17 cellular contexts compared by ENCODE assay signal in the genomic region with DNA sequence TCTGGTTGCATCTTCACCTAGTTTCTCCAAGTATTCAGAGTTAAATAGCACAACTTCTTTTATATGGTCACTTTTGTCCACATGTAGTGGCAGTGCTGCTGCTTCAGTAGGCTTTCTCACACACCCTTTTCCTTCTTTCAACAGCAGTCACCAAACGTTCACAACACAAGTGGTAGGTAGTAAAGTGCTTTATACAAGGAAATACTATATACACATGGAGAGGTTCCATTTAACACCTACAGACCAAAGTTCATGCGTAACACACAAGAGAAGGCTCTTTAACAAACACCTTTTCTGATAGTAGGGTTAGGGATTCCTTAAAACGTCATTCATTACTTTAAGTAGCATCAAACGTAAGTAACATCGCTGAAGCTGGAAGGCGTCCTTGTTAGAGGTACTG.
DNase-seq lines count a peak whose midpoint lies in the region; ATAC-seq, FAIRE-seq and TF ChIP-seq lines count a peak whose summit lies in the region.
"Had no signal": no experiment of that assay in that cellular context is flagged by ENCODE, and none has a peak within 500 bp of the region (broad histone marks: within the 10 kb centered on the region; RNA-seq: fewer than 3 reads in every experiment).

No MANE protein-coding gene starts in this region.

- H2AFZ ChIP-seq in PC-9 = no peak overlapping the region
- H2AFZ ChIP-seq: GM23248 had no signal

- no TSS peak for BruUV-seq in PC-9 (replicated peaks; lab: Mats Ljungman, UMichigan)

- H3K27ac ChIP-seq in A549 = peak overlapping the region in 1 of 2 experiments; percentile 68; a peak in 3 of 6 replicates
- H3K27ac ChIP-seq in PC-9 = peak overlapping the region; percentile 25; the same call in 1 of the 2 replicates
- H3K27ac ChIP-seq in small intestine (ENCODE audit: low read depth in 1 of 2, low read length in 1 of 2) = peak overlapping the region in 1 of 2 donors; percentile 39
- H3K27ac ChIP-seq: 22Rv1, BLaER1, GM23248 had no signal

- H4K20me1 ChIP-seq in PC-9 (ENCODE audit: insufficient read depth) = no peaks in the 10 kb centered on the region
- H4K20me1 ChIP-seq: BLaER1 had no signal

- H3K4me2 ChIP-seq in A549 = no peak overlapping the region
- no peak overlapping the region for H3K4me2 ChIP-seq in PC-9
- H3K4me2 ChIP-seq: BLaER1 had no signal

- no peaks in the 10 kb centered on the region for H3K9me2 ChIP-seq in PC-9 (ENCODE audit: insufficient read depth)

- H3K9me3 ChIP-seq in A549 = no peaks in the 10 kb centered on the region; the same call in 2 of the 3 replicates
- no peaks in the 10 kb centered on the region for H3K9me3 ChIP-seq in PC-9 (ENCODE audit: insufficient read depth, low read depth)
- no peaks in the 10 kb centered on the region for H3K9me3 ChIP-seq in small intestine (ENCODE audit: control insufficient read depth, low read depth)
- H3K9me3 ChIP-seq: BLaER1, HAP-1 had no signal

- ATAC-seq in A549 (no peak), left colon (peak; percentile 99), SK-N-SH treated with all-trans-retinoic acid at 6 μM for 48 hours (no peak)
- ATAC-seq: CD8-positive, alpha-beta T cell; HepG2 had no signal

- no peak for TF ChIP-seq CTCF in A549 (IDR thresholded peaks at IDR 0.05)
- TF ChIP-seq CTCF in PC-9 (conservative IDR thresholded peaks at IDR 0.05) = no peak

- intact Hi-C loops in PC-9 (cut with micrococcal nuclease; ENCODE audit: unreplicated experiment) (no loop called here), left colon (cut with DNase I, micrococcal nuclease) (no loop called here)

- TF ChIP-seq EP300 in A549 (IDR thresholded peaks at IDR 0.05) = no peak

- peaks cover 31% of the 10 kb centered on the region for H3F3A ChIP-seq in PC-9 (ENCODE audit: insufficient read depth, low read depth)

- CTCF ChIA-PET in A549 (lab: Yijun Ruan, JAX) = interaction anchor here (0.9 kb wide), 1 partner anchor 9 kb away, joined by 3 read pairs; no protein-coding TSS in a partner anchor
- CTCF ChIA-PET in PC-9 (lab: Charles Lee) = no interaction called here

- peak; percentile 63 for FAIRE-seq in A549 (lab: Jason Lieb, UNC)
- no peak for FAIRE-seq in small intestine (lab: Jason Lieb, UNC)
- FAIRE-seq: HepG2 had no signal

- TF ChIP-seq RAD21 in A549 (conservative IDR thresholded peaks at IDR 0.05 in 1 of 2, IDR thresholded peaks at IDR 0.05 in 1 of 2) = no peak

- H3K4me1 ChIP-seq in A549 (peaks cover 15% of the 10 kb centered on the region), PC-9 (replicated peaks; ENCODE audit: insufficient read depth) (peaks cover 8% of the 10 kb centered on the region), small intestine (ENCODE audit: control insufficient read depth in 2 of 2, insufficient read depth in 1 of 2, low read depth in 1 of 2, low read length in 1 of 2) (no peaks in the 10 kb centered on the region)
- H3K4me1 ChIP-seq: BLaER1 had no signal

- 68% methylated on average over 6 of the region's 6 CpGs for WGBS in A549 (ENCODE audit: missing lambda C conversion rate)
- WGBS in small intestine, 3 donors = 10 to 45% (median 34%) methylated on average over 6 of the region's 6 CpGs

- TF ChIP-seq POLR2A in A549 (IDR thresholded peaks at IDR 0.05; ENCODE audit: low read length) = no peak

- POLR2A ChIA-PET in A549 (lab: Yijun Ruan, JAX) (no interaction called here), PC-9 (lab: Charles Lee; ENCODE audit: unreplicated experiment) (no interaction called here)

- H3K79me2 ChIP-seq in PC-9 (ENCODE audit: low read depth) = no peaks in the 10 kb centered on the region

- H3K36me3 ChIP-seq in PC-9 (ENCODE audit: low read depth) (peaks cover 19% of the 10 kb centered on the region), small intestine (ENCODE audit: control insufficient read depth in 2 of 2, insufficient read depth in 2 of 2, low read length in 2 of 2) (no peaks in the 10 kb centered on the region)
- H3K36me3 ChIP-seq: BLaER1, HAP-1 had no signal

- H3K27me3 ChIP-seq in PC-9 (ENCODE audit: insufficient read depth, low read depth) = no peaks in the 10 kb centered on the region
- no peaks in the 10 kb centered on the region for H3K27me3 ChIP-seq in small intestine (ENCODE audit: control insufficient read depth in 2 of 2, insufficient read depth in 2 of 2, low read length in 2 of 2)
- H3K27me3 ChIP-seq: BLaER1 had no signal

- DNase-seq in A549 (ENCODE audit: low read depth in 1 of 2, low spot score in 1 of 2) (no peak), PC-9 (no peak), left colon (no peak), small intestine (peak; percentile 72), GM19240 (ENCODE audit: insufficient read length, low spot score) (no peak), C1 segment of cervical spinal cord (lab: John Stamatoyannopoulos, UW) (no peak)
- DNase-seq: CD8-positive, alpha-beta T cell; COR-L47; DMS153; DMS79 treated with DMSO at 0.1 percent for 48 hours; GF-D8; GM23248 had no signal

- H3K4me3 ChIP-seq in A549 (no peak overlapping the region), PC-9 (no peak overlapping the region), small intestine (ENCODE audit: low read depth in 1 of 2, low read length in 2 of 2) (no peak overlapping the region)
- H3K4me3 ChIP-seq: BLaER1, GM23248, HAP-1 had no signal

TF ChIP-seq in A549, 52 proteins besides CTCF, POLR2A, EP300 and RAD21:
- TF ChIP-seq GATA3 (IDR thresholded peaks at IDR 0.05; ENCODE audit: borderline replicate concordance) = no peak
- TF ChIP-seq NFE2L2 (conservative IDR thresholded peaks at IDR 0.05; ENCODE audit: low read length) = no peak
- no peak for TF ChIP-seq SREBF2 (IDR thresholded peaks at IDR 0.05)
- TF ChIP-seq NR3C1 (IDR thresholded peaks at IDR 0.05) = no peak
- TF ChIP-seq KDM5A (IDR thresholded peaks at IDR 0.05) = no peak
- TF ChIP-seq HDAC2 (IDR thresholded peaks at IDR 0.05) = no peak
- TF ChIP-seq RARB (CRISPR knock-in tag; IDR thresholded peaks at IDR 0.05) = no peak
- TF ChIP-seq MAZ (IDR thresholded peaks at IDR 0.05; ENCODE audit: borderline replicate concordance, low read depth, low read length) = no peak
- TF ChIP-seq CEBPB (IDR thresholded peaks at IDR 0.05) = no peak
- TF ChIP-seq CBX2 (IDR thresholded peaks at IDR 0.05; ENCODE audit: borderline replicate concordance, low read depth) = no peak
- no peak for TF ChIP-seq CBX8 (IDR thresholded peaks at IDR 0.05)
- TF ChIP-seq PBX3 (IDR thresholded peaks at IDR 0.05) = no peak

TF ChIP-seq in SK-N-SH treated with all-trans-retinoic acid at 6 μM for 48 hours, 23 proteins besides CTCF, POLR2A, EP300 and RAD21:
- TF ChIP-seq PPARA (CRISPR knock-in tag; IDR thresholded peaks at IDR 0.05; ENCODE audit: borderline replicate concordance) (no peak), SNAI2 (CRISPR knock-in tag; IDR thresholded peaks at IDR 0.05) (no peak), ESRRG (CRISPR knock-in tag; IDR thresholded peaks at IDR 0.05) (no peak), ZNF8 (CRISPR knock-in tag; IDR thresholded peaks at IDR 0.05) (no peak), TCF4 (CRISPR knock-in tag; IDR thresholded peaks at IDR 0.05; ENCODE audit: borderline replicate concordance) (no peak), ZFP30 (CRISPR knock-in tag; IDR thresholded peaks at IDR 0.05) (no peak), TOX (CRISPR knock-in tag; IDR thresholded peaks at IDR 0.05; ENCODE audit: borderline replicate concordance) (no peak), RARB (CRISPR knock-in tag; IDR thresholded peaks at IDR 0.05) (no peak), GLIS3 (CRISPR knock-in tag; IDR thresholded peaks at IDR 0.05) (no peak), ISL1 (CRISPR knock-in tag; IDR thresholded peaks at IDR 0.05) (no peak), BACH2 (CRISPR knock-in tag; IDR thresholded peaks at IDR 0.05; ENCODE audit: borderline replicate concordance) (no peak), CSDC2 (CRISPR knock-in tag; IDR thresholded peaks at IDR 0.05) (no peak), ARNTL (CRISPR knock-in tag; IDR thresholded peaks at IDR 0.05; ENCODE audit: borderline replicate concordance, low read depth) (no peak), ZNF70 (CRISPR knock-in tag; IDR thresholded peaks at IDR 0.05) (no peak)
- TF ChIP-seq, protein P1, sequence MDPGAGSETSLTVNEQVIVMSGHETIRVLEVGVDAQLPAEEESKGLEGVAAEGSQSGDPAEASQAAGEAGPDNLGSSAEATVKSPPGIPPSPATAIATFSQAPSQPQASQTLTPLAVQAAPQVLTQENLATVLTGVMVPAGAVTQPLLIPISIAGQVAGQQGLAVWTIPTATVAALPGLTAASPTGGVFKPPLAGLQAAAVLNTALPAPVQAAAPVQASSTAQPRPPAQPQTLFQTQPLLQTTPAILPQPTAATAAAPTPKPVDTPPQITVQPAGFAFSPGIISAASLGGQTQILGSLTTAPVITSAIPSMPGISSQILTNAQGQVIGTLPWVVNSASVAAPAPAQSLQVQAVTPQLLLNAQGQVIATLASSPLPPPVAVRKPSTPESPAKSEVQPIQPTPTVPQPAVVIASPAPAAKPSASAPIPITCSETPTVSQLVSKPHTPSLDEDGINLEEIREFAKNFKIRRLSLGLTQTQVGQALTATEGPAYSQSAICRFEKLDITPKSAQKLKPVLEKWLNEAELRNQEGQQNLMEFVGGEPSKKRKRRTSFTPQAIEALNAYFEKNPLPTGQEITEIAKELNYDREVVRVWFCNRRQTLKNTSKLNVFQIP (CRISPR knock-in tag; IDR thresholded peaks at IDR 0.05; ENCODE audit: borderline replicate concordance, low read depth) = no peak
TF ChIP-seq in SK-N-SH treated with all-trans-retinoic acid at 6 μM for 48 hours: peak in this region for 0.
